ENCODE assay signal across 13 cellular contexts in genomic region chr7:49166441-49166840, GRCh38.
DNase-seq lines count a peak whose midpoint lies in the region; ATAC-seq and TF ChIP-seq lines count a peak whose summit lies in the region.
"Had no signal": no experiment of that assay in that cellular context is flagged by ENCODE, and none has a peak within 500 bp of the region (broad histone marks: within the 10 kb centered on the region; RNA-seq: fewer than 3 reads in every experiment).

No MANE protein-coding gene starts in this region.

- H3K27me3 ChIP-seq in foreskin keratinocyte (no peaks in the 10 kb centered on the region), osteoblast (ENCODE audit: insufficient read depth, low read length) (no peaks in the 10 kb centered on the region)
- H3K27me3 ChIP-seq: MG63 had no signal

- no peak overlapping the region for H3K4me3 Mint-ChIP-seq in HFFc6
- H3K4me3 Mint-ChIP-seq: activated B cell treated with CpG ODN at 0.5 μM for 24 hours; activated T-cell treated with anti-CD3 and anti-CD28 coated beads, Interleukin-2, amount 50 U/mL, for 72 hours; natural killer cell had no signal

- no peak overlapping the region for H3K27ac ChIP-seq in C4-2B
- no peak overlapping the region for H3K27ac ChIP-seq in foreskin keratinocyte
- no peak overlapping the region for H3K27ac ChIP-seq in osteoblast (ENCODE audit: low read depth, low read length)

- peaks cover 32% of the 10 kb centered on the region for H3K9me3 Mint-ChIP-seq in HFFc6

- H3K4me1 ChIP-seq in foreskin keratinocyte (no peaks in the 10 kb centered on the region), osteoblast (ENCODE audit: insufficient read depth, low read length) (no peaks in the 10 kb centered on the region)

- no peaks in the 10 kb centered on the region for H4K20me1 ChIP-seq in osteoblast (ENCODE audit: insufficient read depth, low read length)

- H3K4me2 ChIP-seq in osteoblast (ENCODE audit: insufficient read depth, low read length), result no peak overlapping the region

- H3K36me3 ChIP-seq in osteoblast (ENCODE audit: insufficient read depth, low read length), result no peaks in the 10 kb centered on the region
- H3K36me3 ChIP-seq: MG63 had no signal

- H3K9me3 ChIP-seq in osteoblast (ENCODE audit: low read depth, low read length), result no peaks in the 10 kb centered on the region
- H3K9me3 ChIP-seq: MG63 had no signal

- no peaks in the 10 kb centered on the region for H3K4me1 Mint-ChIP-seq in HFFc6 (ENCODE audit: low read depth)
- H3K4me1 Mint-ChIP-seq: activated B cell treated with CpG ODN at 0.5 μM for 24 hours, natural killer cell had no signal

- no peaks in the 10 kb centered on the region for H3K36me3 Mint-ChIP-seq in HFFc6 (ENCODE audit: low read depth)
- H3K36me3 Mint-ChIP-seq: natural killer cell had no signal

- no peak overlapping the region for H3K4me3 ChIP-seq in osteoblast (ENCODE audit: insufficient read depth, low read length)
- H3K4me3 ChIP-seq: MG63 had no signal

- H3K79me2 ChIP-seq in osteoblast (ENCODE audit: insufficient read depth, low read length), result no peaks in the 10 kb centered on the region

- H3K27me3 Mint-ChIP-seq in HFFc6 (ENCODE audit: insufficient read depth), result no peaks in the 10 kb centered on the region
- H3K27me3 Mint-ChIP-seq: activated B cell treated with CpG ODN at 0.5 μM for 24 hours had no signal

- no peak overlapping the region for H3K27ac Mint-ChIP-seq in HFFc6
- H3K27ac Mint-ChIP-seq: activated B cell treated with CpG ODN at 0.5 μM for 24 hours; activated T-cell treated with anti-CD3 and anti-CD28 coated beads, Interleukin-2, amount 50 U/mL, for 72 hours; natural killer cell had no signal

- ATAC-seq in foreskin keratinocyte, result no peak
- ATAC-seq in HG02840 (IDR thresholded peaks at IDR 0.05; ENCODE audit: low FRiP score, unreplicated experiment), result no peak
- ATAC-seq: activated T-cell treated with anti-CD3 and anti-CD28 coated beads, Interleukin-2, amount 50 U/mL, for 72 hours; natural killer cell had no signal

- DNase-seq in HFFc6 (no peak), RPMI7951 (ENCODE audit: low read depth) (peak; percentile 15), foreskin keratinocyte (peak in 1 of 2 donors; percentile 15), NCI-H2029 treated with DMSO at 0.1 percent for 48 hours (lab: John Stamatoyannopoulos, UW) (no peak), osteoblast (ENCODE audit: insufficient read length, low spot score, missing footprints) (no peak)
- DNase-seq in effector CD8-positive, alpha-beta T cell (lab: John Stamatoyannopoulos, UW), result no peak
- DNase-seq: activated B cell treated with CpG ODN at 0.5 μM for 24 hours; activated T-cell treated with anti-CD3 and anti-CD28 coated beads, Interleukin-2, amount 50 U/mL, for 72 hours; MG63; natural killer cell; small intestine had no signal

- H2AFZ ChIP-seq in osteoblast (ENCODE audit: low read length), result no peak overlapping the region

- TF ChIP-seq CTCF in C4-2B (conservative IDR thresholded peaks at IDR 0.05) (peak; percentile 48), HFFc6 (IDR thresholded peaks at IDR 0.05) (peak; percentile 24; the same call in 1 of the 2 replicates), foreskin keratinocyte (conservative IDR thresholded peaks at IDR 0.05) (peak; percentile 35), osteoblast (IDR thresholded peaks at IDR 0.05; ENCODE audit: extremely low read depth, low read depth, low read length) (no peak)
